In genomic region chr10:73781548-73781878, GRCh38 we compare ENCODE assay signal across 8 cellular contexts. TPM values are rescaled to one million over a fixed set of nuclear protein-coding genes. Genes with fewer than 3 reads are reported as not detected.
A peak's percentile ranks its signal among the peaks of the same experiment; 100 is the strongest.
DNase-seq lines count a peak whose midpoint lies in the region; ATAC-seq and TF ChIP-seq lines count a peak whose summit lies in the region.

No MANE protein-coding gene starts in this region.

- peak overlapping the region; percentile 93 for H3K4me3 Mint-ChIP-seq in Calu3 (ENCODE audit: low read depth, unreplicated experiment)

- DNase-seq in Calu3 = no peak
- no peak for DNase-seq in MG63
- no peak for DNase-seq in ovary
- DNase-seq in hepatic stellate cell (ENCODE audit: low spot score) = no peak
- no peak for DNase-seq in NOMO-1 (lab: John Stamatoyannopoulos, UW; ENCODE audit: unreplicated experiment in 2 of 2)
- DNase-seq in HUDEP-2 (lab: John Stamatoyannopoulos, UW; ENCODE audit: unreplicated experiment in 76 of 76) = no peak

- peaks cover 43% of the 10 kb centered on the region for H3K36me3 ChIP-seq in MG63
- H3K36me3 ChIP-seq in endocrine pancreas (ENCODE audit: control insufficient read depth, insufficient read depth, low read length) = no peaks in the 10 kb centered on the region
- H3K36me3 ChIP-seq in ovary = no peaks in the 10 kb centered on the region

- CTCF ChIA-PET in Calu3 (lab: Charles Lee) = interaction anchor here (0.5 to 1.7 kb wide), 5 partner anchors 9 to 161 kb away, joined by 3 to 14 read pairs (median 3); a partner anchor contains a TSS

- ATAC-seq in HG02852 (IDR thresholded peaks at IDR 0.05; ENCODE audit: unreplicated experiment) = no peak

- intact Hi-C loops in Calu3 (cut with micrococcal nuclease; ENCODE audit: unreplicated experiment) = no loop called here
- intact Hi-C loops in ovary (cut with DNase I) = no loop called here

- H3K27me3 ChIP-seq in MG63 (no peaks in the 10 kb centered on the region), endocrine pancreas (ENCODE audit: control insufficient read depth, insufficient read depth, low read length) (no peaks in the 10 kb centered on the region), ovary (no peaks in the 10 kb centered on the region)

- peaks cover 19% of the 10 kb centered on the region for H3K4me1 ChIP-seq in endocrine pancreas (ENCODE audit: control insufficient read depth, insufficient read depth, low read length)
- peaks cover 10% of the 10 kb centered on the region for H3K4me1 ChIP-seq in ovary (ENCODE audit: insufficient read depth)

- TF ChIP-seq EP300 in ovary (IDR thresholded peaks at IDR 0.05) = no peak

- no peaks in the 10 kb centered on the region for H3K9me3 Mint-ChIP-seq in Calu3 (ENCODE audit: low read depth, unreplicated experiment)

- no peak for TF ChIP-seq CTCF in Calu3 (IDR thresholded peaks at IDR 0.05; ENCODE audit: unreplicated experiment)
- TF ChIP-seq CTCF in ovary (IDR thresholded peaks at IDR 0.05) = no peak

- H3K9ac ChIP-seq in endocrine pancreas (ENCODE audit: control insufficient read depth, insufficient read depth, low read length) = peak overlapping the region; percentile 51

- BruUV-seq in Calu3 (replicated peaks; lab: Mats Ljungman, UMichigan) = no TSS peak

- no peak for TF ChIP-seq POLR2A in ovary (IDR thresholded peaks at IDR 0.05)

- H3K27ac Mint-ChIP-seq in Calu3 (ENCODE audit: unreplicated experiment) = peak overlapping the region; percentile 92

- peaks cover 64% of the 10 kb centered on the region for H3K36me3 Mint-ChIP-seq in Calu3 (ENCODE audit: insufficient read depth, unreplicated experiment)

- WGBS in ovary, 3 donors = 1% methylated on average over 14 of the region's 14 CpGs

- H3K27ac ChIP-seq in ovary = peak overlapping the region in 1 of 2 donors; percentile 91

- H3K9me3 ChIP-seq in MG63 = no peaks in the 10 kb centered on the region
- no peaks in the 10 kb centered on the region for H3K9me3 ChIP-seq in endocrine pancreas (ENCODE audit: control insufficient read depth, low read length)
- no peaks in the 10 kb centered on the region for H3K9me3 ChIP-seq in ovary

- peaks cover 34% of the 10 kb centered on the region for H3K4me1 Mint-ChIP-seq in Calu3 (ENCODE audit: low read depth, unreplicated experiment)

- H3K4me3 ChIP-seq in MG63 (peak overlapping the region; percentile 81), endocrine pancreas (ENCODE audit: control insufficient read depth, insufficient read depth, low read length) (peak overlapping the region; percentile 86), ovary (peak overlapping the region; percentile 78)

- no peaks in the 10 kb centered on the region for H3K27me3 Mint-ChIP-seq in Calu3 (ENCODE audit: unreplicated experiment)

RNA-seq across cellular contexts. Expression of gene CHCHD1, which starts 0.3 kb away (rescaled TPM):
- total RNA-seq in Calu3 (2022) (39.2 and 44.1 TPM in 2 replicates), ovary (10 to 100 TPM; 12.5 to 33.4 (median 16.9) TPM)
- total RNA-seq in MG63 (2014; rRNA removed; shearing (Covaris generic); ENCODE audit: low replicate concordance) = 58.5 and 93.9 TPM in 2 replicates
- polyA plus RNA-seq in ovary = 10 to 100 TPM; 26.3 to 30.6 TPM

RNA-seq across cellular contexts. Expression of gene ZSWIM8, which starts 3.9 kb away (rescaled TPM):
- 59.9 and 69.9 TPM in 2 replicates for total RNA-seq in Calu3 (2022)
- 12.3 and 24.1 TPM in 2 replicates for total RNA-seq in MG63 (2014; rRNA removed; shearing (Covaris generic); ENCODE audit: low replicate concordance)
- total RNA-seq in ovary = 10 to 100 TPM; 56.1 to 90.7 (median 69.3) TPM
- 10 to 100 TPM; 42.7 to 80.9 TPM for polyA plus RNA-seq in ovary

RNA-seq across cellular contexts. Expression of gene NDST2, which starts 29.9 kb away (rescaled TPM):
- total RNA-seq in Calu3 (2022) (24.8 and 26.7 TPM in 2 replicates), ovary (10 to 100 TPM; 24.4 to 37.5 (median 30.5) TPM)
- 1.8 and 4.2 TPM in 2 replicates for total RNA-seq in MG63 (2014; rRNA removed; shearing (Covaris generic); ENCODE audit: low replicate concordance)
- polyA plus RNA-seq in ovary = 10 to 100 TPM; 16.7 to 17.0 TPM

RNA-seq across cellular contexts. Expression of gene SEC24C, which starts 37.3 kb away (rescaled TPM):
- 91.7 and 98.4 TPM in 2 replicates for total RNA-seq in Calu3 (2022)
- total RNA-seq in MG63 (2014; rRNA removed; shearing (Covaris generic); ENCODE audit: low replicate concordance) = 58.8 and 74.6 TPM in 2 replicates
- total RNA-seq in ovary = 10 to 100 TPM; 30.3 to 70.4 (median 58.8) TPM
- 10 to 100 TPM; 32.2 to 60.5 TPM for polyA plus RNA-seq in ovary
